5 cellular contexts compared by ENCODE assay signal in the genomic region with DNA sequence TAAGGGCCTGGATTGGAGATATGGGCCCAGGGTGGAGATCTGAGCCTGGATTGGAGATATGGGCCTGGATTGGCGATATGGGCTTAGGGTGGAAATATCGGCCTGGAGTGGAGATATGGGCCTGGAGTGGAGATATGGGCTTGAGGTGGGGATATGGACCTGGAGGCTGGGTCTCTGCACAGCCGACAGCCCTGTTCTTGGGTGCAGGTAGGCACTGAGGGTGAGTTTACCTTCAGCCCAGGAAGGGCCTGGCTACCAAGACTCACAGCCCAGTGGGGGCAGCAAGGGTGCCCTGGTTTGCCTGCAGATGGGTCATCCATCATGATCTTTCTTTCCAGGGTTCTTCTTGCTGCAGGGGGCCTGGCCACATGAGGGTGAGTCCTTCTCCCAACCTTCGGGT. TPM values are rescaled to one million over a fixed set of nuclear protein-coding genes. Genes with fewer than 3 reads are reported as not detected.
"Had no signal": no experiment of that assay in that cellular context is flagged by ENCODE, and none has a peak within 500 bp of the region (broad histone marks: within the 10 kb centered on the region; RNA-seq: fewer than 3 reads in every experiment).

No MANE protein-coding gene starts in this region.

RNA-seq across cellular contexts. Expression of a gene that starts 0.9 kb away (rescaled TPM):
- total RNA-seq: GM23338, H1, H9, HT-29 had no signal
- polyA plus RNA-seq: GM23338, H1 had no signal

RNA-seq across cellular contexts. Expression of a gene that starts 32.2 kb away (rescaled TPM):
- total RNA-seq: GM23338, H1, H9, HT-29 had no signal
- polyA plus RNA-seq: GM23338, H1 had no signal

RNA-seq across cellular contexts. Expression of a gene that starts 32.9 kb away (rescaled TPM):
- total RNA-seq: GM23338, H1, H9, HT-29 had no signal
- polyA plus RNA-seq: GM23338, H1, IgD-negative memory B cell had no signal

RNA-seq across cellular contexts. Expression of a gene that starts 45.8 kb away (rescaled TPM):
- total RNA-seq: GM23338, H1, H9, HT-29 had no signal
- polyA plus RNA-seq: GM23338, H1 had no signal

RNA-seq across cellular contexts. Expression of a gene that starts 46.3 kb away (rescaled TPM):
- total RNA-seq: GM23338, H1, H9, HT-29 had no signal
- polyA plus RNA-seq: GM23338, H1, IgD-negative memory B cell had no signal
